Comparison of ENCODE assay signal across 16 cellular contexts in the genomic region with DNA sequence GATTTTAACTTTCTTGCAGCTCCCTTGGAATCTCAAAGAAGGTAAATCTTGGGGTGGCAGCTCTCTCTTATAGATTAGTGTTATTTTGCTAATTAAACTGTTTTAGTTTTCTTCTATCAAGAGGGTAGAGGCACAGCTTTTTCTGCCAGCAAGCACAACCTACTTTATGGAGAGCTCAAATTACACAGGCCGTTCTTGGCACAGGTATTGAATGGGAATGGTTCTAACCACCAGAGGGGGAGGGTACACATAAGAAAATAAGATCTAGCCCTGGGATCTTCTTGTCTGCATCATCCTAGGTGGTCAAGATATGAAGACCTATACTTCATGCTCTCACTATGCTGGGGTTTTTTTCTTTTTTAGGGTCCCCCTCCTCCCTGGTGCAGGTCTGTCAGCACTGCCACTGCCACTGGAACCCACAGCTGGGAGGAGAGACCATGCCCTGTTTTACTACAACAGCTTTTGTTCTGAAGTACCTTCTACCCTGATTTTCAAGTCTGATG. TPM values are rescaled to one million over a fixed set of nuclear protein-coding genes. Genes with fewer than 3 reads are reported as not detected.
DNase-seq lines count a peak whose midpoint lies in the region; ATAC-seq and TF ChIP-seq lines count a peak whose summit lies in the region.
"Had no signal": no experiment of that assay in that cellular context is flagged by ENCODE, and none has a peak within 500 bp of the region (broad histone marks: within the 10 kb centered on the region; RNA-seq: fewer than 3 reads in every experiment).

No MANE protein-coding gene starts in this region.

- no peak overlapping the region for H3K4me3 ChIP-seq in right cardiac atrium (ENCODE audit: low read length)
- no peak overlapping the region for H3K4me3 ChIP-seq in left lung
- H3K4me3 ChIP-seq: esophagus muscularis mucosa, lower lobe of right lung, thoracic aorta had no signal

- H3K4me1 Mint-ChIP-seq in effector memory CD8-positive, alpha-beta T cell (ENCODE audit: low read depth in 2 of 2), result no peaks in the 10 kb centered on the region

- DNase-seq in left ventricle myocardium superior (no peak), right cardiac atrium (no peak), NCI-H2171 (lab: John Stamatoyannopoulos, UW) (peak; percentile 46), left lung (no peak)
- no peak for DNase-seq in effector memory CD8-positive, alpha-beta T cell
- DNase-seq: ACHN; COR-L47; dermis blood vessel endothelial cell; hippocampal formation; lower lobe of right lung; stimulated activated CD4-positive, alpha-beta T cell treated with anti-CD3 and anti-CD28 coated beads, Interleukin-1b, Interleukin-23, amount 100 ng/mL, for 48 hours had no signal

- H3K4me3 Mint-ChIP-seq in effector memory CD8-positive, alpha-beta T cell, result no peak overlapping the region

- ATAC-seq in left ventricle myocardium superior, result peak; percentile 64
- ATAC-seq in right cardiac atrium, result no peak
- ATAC-seq in effector memory CD8-positive, alpha-beta T cell (replicated peaks), result no peak
- no peak for ATAC-seq in HG03139 (IDR thresholded peaks at IDR 0.05; ENCODE audit: unreplicated experiment)
- ATAC-seq in HG03521 (IDR thresholded peaks at IDR 0.05; ENCODE audit: unreplicated experiment), result no peak
- no peak for ATAC-seq in HG02981 (IDR thresholded peaks at IDR 0.05; ENCODE audit: unreplicated experiment)
- ATAC-seq in left lung, result no peak
- ATAC-seq: lower lobe of right lung had no signal

- no peaks in the 10 kb centered on the region for H3K9me3 Mint-ChIP-seq in effector memory CD8-positive, alpha-beta T cell

- H3K9me3 ChIP-seq in right cardiac atrium (ENCODE audit: control insufficient read depth, low read length) (no peaks in the 10 kb centered on the region), left lung (no peaks in the 10 kb centered on the region)
- H3K9me3 ChIP-seq: esophagus muscularis mucosa, lower lobe of right lung, thoracic aorta had no signal

- peaks cover 3% of the 10 kb centered on the region for H3K4me1 ChIP-seq in right cardiac atrium (ENCODE audit: control insufficient read depth, insufficient read depth, low read length)
- no peaks in the 10 kb centered on the region for H3K4me1 ChIP-seq in left lung
- H3K4me1 ChIP-seq: esophagus muscularis mucosa, lower lobe of right lung had no signal

- H3K27me3 ChIP-seq in right cardiac atrium (ENCODE audit: control insufficient read depth, insufficient read depth), result no peaks in the 10 kb centered on the region
- H3K27me3 ChIP-seq in left lung, result no peaks in the 10 kb centered on the region
- H3K27me3 ChIP-seq: esophagus muscularis mucosa had no signal

- H3K36me3 ChIP-seq in left lung, result peaks cover 0 to 87% of the 10 kb centered on the region in 2 donors

- H3K27ac ChIP-seq in right cardiac atrium (ENCODE audit: low read length) (no peak overlapping the region), left lung (no peak overlapping the region)
- H3K27ac ChIP-seq: esophagus muscularis mucosa, lower lobe of right lung, thoracic aorta had no signal

- H3K27me3 Mint-ChIP-seq in effector memory CD8-positive, alpha-beta T cell, result no peaks in the 10 kb centered on the region

- TF ChIP-seq CTCF in left lung (IDR thresholded peaks at IDR 0.05), result no peak

- peak overlapping the region; percentile 24 to 32 for H3K27ac Mint-ChIP-seq in effector memory CD8-positive, alpha-beta T cell

- H3K36me3 Mint-ChIP-seq in effector memory CD8-positive, alpha-beta T cell (ENCODE audit: insufficient read depth), result peaks cover 50% of the 10 kb centered on the region

- 58% methylated on average over 1 of the region's 1 CpG for WGBS in right cardiac atrium

- intact Hi-C loops in left ventricle myocardium superior (cut with micrococcal nuclease) (no loop called here), right cardiac atrium (cut with DNase I) (no loop called here), left lung (cut with DNase I) (no loop called here)

RNA-seq across cellular contexts. Expression of a gene that starts 48.6 kb away (rescaled TPM):
- total RNA-seq in left ventricle myocardium superior (1.4 TPM), right cardiac atrium (1 to 10 TPM in 3 of 4 donors, under 1 TPM in 1; 0.91 to 2.3 (median 1.6) TPM), left lung (1 to 10 TPM; 3.4 to 5.0 TPM)
- 1.2 TPM for polyA plus RNA-seq in right cardiac atrium
- total RNA-seq: dermis blood vessel endothelial cell had no signal
